Comparison of ENCODE assay signal across 21 cellular contexts in the genomic region with DNA sequence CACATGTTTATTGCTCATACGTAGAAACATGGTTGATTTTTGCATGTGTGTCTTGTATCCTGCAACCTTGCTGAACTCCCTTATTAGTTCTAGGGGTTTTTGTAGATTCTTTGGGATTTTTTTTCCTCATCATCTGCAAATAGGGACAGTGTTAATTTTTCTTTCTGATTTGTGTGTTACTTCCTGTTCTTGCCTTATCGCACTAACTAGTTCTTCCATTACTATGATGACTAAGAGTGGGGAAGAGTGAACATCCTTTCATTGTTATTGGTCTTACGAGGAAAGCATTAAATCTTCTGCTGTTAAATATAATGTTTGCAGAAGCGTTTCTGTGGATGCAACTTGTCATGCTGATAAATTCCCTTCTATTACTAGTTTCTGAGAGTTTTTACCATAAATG.
"Had no signal": no experiment of that assay in that cellular context is flagged by ENCODE, and none has a peak within 500 bp of the region (broad histone marks: within the 10 kb centered on the region; RNA-seq: fewer than 3 reads in every experiment).

No MANE protein-coding gene starts in this region.

- ATAC-seq: HepG2, Panc1, PC-3, T-cell had no signal

- FAIRE-seq: HepG2 had no signal

- DNase-seq: Kasumi-1, MV-4-11, NCI-H1048, NCI-H1105, NCI-H1417, NCI-H1436 treated with DMSO at 0.1 percent for 48 hours, NCI-H1694, NCI-H187 treated with DMSO at 0.1 percent for 48 hours, NCI-H2029 treated with DMSO at 0.1 percent for 48 hours, NCI-H2171 treated with DMSO at 0.1 percent for 48 hours, NCI-H526 treated with DMSO at 0.1 percent for 48 hours, NCI-H748 treated with DMSO at 0.1 percent for 48 hours, PC-3, SHP77, SK-N-SH, SW 1271, T-cell had no signal

- H3K27ac ChIP-seq: KMS-11, RWPE1 had no signal

- H3K4me2 ChIP-seq: KMS-11, SK-N-SH had no signal

- H3K9ac ChIP-seq: KMS-11, SK-N-SH had no signal
